In the genomic region with DNA sequence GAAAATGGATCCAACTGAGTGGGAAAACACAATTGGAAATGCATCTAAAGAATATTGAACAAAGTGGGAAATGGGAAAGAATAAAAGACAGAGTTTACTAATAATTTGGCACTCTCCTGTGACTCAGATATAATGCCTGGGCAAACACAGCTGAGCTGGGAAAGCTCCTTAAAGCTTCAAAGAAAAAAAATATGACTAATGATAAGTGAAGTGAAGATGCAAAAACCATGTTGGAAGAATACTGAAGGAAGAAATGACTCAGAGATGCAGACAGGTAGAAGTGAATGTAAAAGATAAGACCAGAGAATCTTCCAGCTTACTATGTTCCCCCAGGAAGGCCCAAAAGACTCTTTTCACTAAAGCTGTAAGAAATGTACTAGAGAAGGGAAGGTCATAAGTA, we compare ENCODE assay signal across 25 cellular contexts.
"Had no signal": no experiment of that assay in that cellular context is flagged by ENCODE, and none has a peak within 500 bp of the region (broad histone marks: within the 10 kb centered on the region; RNA-seq: fewer than 3 reads in every experiment).

No MANE protein-coding gene starts in this region.

- FAIRE-seq: endothelial cell of umbilical vein, kidney had no signal

- ATAC-seq: activated T-cell treated with anti-CD3 and anti-CD28 coated beads, Interleukin-2, amount 50 U/mL, for 72 hours; left ventricle myocardium superior; psoas muscle; right cardiac atrium had no signal

- H3K36me3 Mint-ChIP-seq: memory B cell had no signal

- H3K4me1 Mint-ChIP-seq: memory B cell, neural crest cell had no signal

- H3K27me3 Mint-ChIP-seq: memory B cell; stimulated activated naive CD8-positive, alpha-beta T cell treated with anti-CD3 and anti-CD28 coated beads, Interleukin-15, Interleukin-2, amounts not matched to agents 100 ng/mL and 50 ng/mL, for 24 hours had no signal

- H3K27ac Mint-ChIP-seq: activated T-cell treated with anti-CD3 and anti-CD28 coated beads, Interleukin-2, amount 50 U/mL, for 72 hours; memory B cell; stimulated activated naive CD8-positive, alpha-beta T cell treated with anti-CD3 and anti-CD28 coated beads, Interleukin-15, Interleukin-2, amounts not matched to agents 100 ng/mL and 50 ng/mL, for 24 hours; T-helper 1 cell treated with Interleukin-12 subunit alpha and Interleukin-12 subunit beta and Interleukin-4 antibody, amounts not matched to agents 30 μg/mL and 1 μg/mL, for 36 hours had no signal

- H3K4me3 ChIP-seq: ascending aorta, psoas muscle, skin epidermis, transverse colon, vagina had no signal

- DNase-seq: activated CD4-positive, alpha-beta T cell treated with anti-CD3 and anti-CD28 coated beads for 1 hour; activated CD4-positive, alpha-beta T cell treated with anti-CD3 and anti-CD28 coated beads, Interleukin-2, amount 50 U/mL, for 4 hours; activated effector memory CD4-positive, alpha-beta T cell treated with anti-CD3 and anti-CD28 coated beads, Interleukin-2, amount 50 U/mL, for 16 hours; activated naive CD4-positive, alpha-beta T cell treated with anti-CD3 and anti-CD28 coated beads, Interleukin-2, amount 50 U/mL, for 16 hours; activated T-cell treated with anti-CD3 and anti-CD28 coated beads, Interleukin-2, amount 50 U/mL, for 72 hours; dermis blood vessel endothelial cell; effector memory CD4-positive, alpha-beta T cell; foreskin melanocyte; hypothalamus; kidney; left ventricle myocardium superior; psoas muscle; right cardiac atrium; stimulated activated CD4-positive, alpha-beta T cell treated with anti-CD3 and anti-CD28 coated beads, Interleukin-15, amount 100 ng/mL, for 24 hours; stimulated activated CD4-positive, alpha-beta T cell treated with anti-CD3 and anti-CD28 coated beads, Interleukin-2, amount 100 ng/mL, for 48 hours; transverse colon had no signal

- H3K4me3 Mint-ChIP-seq: activated T-cell treated with anti-CD3 and anti-CD28 coated beads, Interleukin-2, amount 50 U/mL, for 72 hours; memory B cell; neural crest cell; stimulated activated naive CD8-positive, alpha-beta T cell treated with anti-CD3 and anti-CD28 coated beads, Interleukin-15, Interleukin-2, amounts not matched to agents 100 ng/mL and 50 ng/mL, for 24 hours; T-helper 1 cell treated with Interleukin-12 subunit alpha and Interleukin-12 subunit beta and Interleukin-4 antibody, amounts not matched to agents 30 μg/mL and 1 μg/mL, for 36 hours had no signal

- H3K27me3 ChIP-seq: ascending aorta, transverse colon, vagina had no signal

- H3K9me3 Mint-ChIP-seq: neural crest cell; stimulated activated naive CD8-positive, alpha-beta T cell treated with anti-CD3 and anti-CD28 coated beads, Interleukin-15, Interleukin-2, amounts not matched to agents 100 ng/mL and 50 ng/mL, for 24 hours had no signal

- H3K27ac ChIP-seq: ascending aorta, psoas muscle, skin epidermis, transverse colon, vagina, VCaP had no signal

- H3K9me3 ChIP-seq: ascending aorta, psoas muscle, transverse colon, vagina had no signal

- H3K4me1 ChIP-seq: ascending aorta, psoas muscle, transverse colon, vagina had no signal

- H3K36me3 ChIP-seq: ascending aorta, transverse colon, vagina had no signal
